Comparison of ENCODE assay signal across 6 cellular contexts in the genomic region with DNA sequence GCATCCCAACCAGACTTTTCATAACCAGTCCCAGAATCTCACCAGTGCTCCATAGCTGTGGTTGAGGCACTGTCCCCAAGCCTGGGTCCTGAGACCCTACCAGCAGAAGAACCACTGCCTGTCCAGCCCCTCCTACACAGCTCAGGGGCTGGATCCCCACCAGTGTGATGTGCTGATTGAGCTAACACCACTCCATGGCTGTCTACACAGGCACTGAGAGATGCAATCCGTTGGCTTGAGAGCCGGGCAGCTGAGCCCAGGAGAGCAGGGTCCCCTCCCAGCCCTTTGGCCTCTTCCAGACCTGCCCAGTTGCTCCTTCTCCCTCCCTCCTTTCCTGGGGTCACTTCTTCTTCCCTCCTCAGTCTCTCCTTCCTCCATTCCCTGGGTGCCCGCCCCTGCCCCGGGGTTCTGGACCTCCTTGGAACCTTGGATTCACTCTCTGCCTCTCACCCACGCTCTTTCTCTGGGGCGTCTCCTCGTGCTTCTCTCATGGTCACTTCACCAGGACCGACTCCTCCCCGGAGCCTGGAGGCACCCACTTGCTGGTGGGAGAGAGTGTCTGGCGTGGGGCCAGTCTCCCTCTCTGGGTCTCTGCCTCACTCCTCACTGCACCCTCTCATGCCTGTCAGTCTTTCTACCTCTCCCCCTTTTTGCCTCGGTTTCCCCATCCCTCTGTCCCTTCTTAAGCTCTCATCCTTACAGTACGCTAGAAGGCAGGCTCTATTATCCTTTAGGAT. TPM values are rescaled to one million over a fixed set of nuclear protein-coding genes. Genes with fewer than 3 reads are reported as not detected.
DNase-seq lines count a peak whose midpoint lies in the region; ATAC-seq lines count a peak whose summit lies in the region.

No MANE protein-coding gene starts in this region.

- CTCF ChIA-PET in activated CD8-positive, alpha-beta memory T cell treated with anti-CD3 and anti-CD28 coated beads, Interleukin-2, amount 10 ng/mL, durations not matched to agents 7 days and 5 days (lab: Charles Lee) = interaction anchor here (0.6 to 4.3 kb wide), 7 partner anchors 16 to 139 kb away, joined by 3 to 31 read pairs (median 6); no protein-coding TSS in a partner anchor

- peak; percentile 41 for DNase-seq in activated CD8-positive, alpha-beta memory T cell treated with anti-CD3 and anti-CD28 coated beads, Interleukin-2, amount 10 ng/mL, durations not matched to agents 7 days and 5 days
- DNase-seq in activated CD8-positive, alpha-beta memory T cell treated with anti-CD3 and anti-CD28 coated beads, Interleukin-2, amount 50 U/mL, for 48 hours = no peak
- DNase-seq in glomerular visceral epithelial cell (ENCODE audit: extremely low spot score) (peak; percentile 27), AG20443 (ENCODE audit: low spot score) (no peak), left lobe of liver (ENCODE audit: low spot score) (no peak)
- peak in 1 of 2 donors; percentile 43 for DNase-seq in stimulated activated naive CD8-positive, alpha-beta T cell treated with anti-CD3 and anti-CD28 coated beads, Interleukin-15, amount 100 ng/mL, for 72 hours

- H3K36me3 Mint-ChIP-seq in activated CD8-positive, alpha-beta memory T cell treated with anti-CD3 and anti-CD28 coated beads, Interleukin-2, amount 10 ng/mL, durations not matched to agents 7 days and 5 days = peaks cover 4% of the 10 kb centered on the region

- H3K9me3 Mint-ChIP-seq in activated CD8-positive, alpha-beta memory T cell treated with anti-CD3 and anti-CD28 coated beads, Interleukin-2, amount 10 ng/mL, durations not matched to agents 7 days and 5 days (ENCODE audit: low read depth) = no peaks in the 10 kb centered on the region
- no peaks in the 10 kb centered on the region for H3K9me3 Mint-ChIP-seq in stimulated activated naive CD8-positive, alpha-beta T cell treated with anti-CD3 and anti-CD28 coated beads, Interleukin-15, amount 100 ng/mL, for 72 hours

- peak; percentile 10 for ATAC-seq in activated CD8-positive, alpha-beta memory T cell treated with anti-CD3 and anti-CD28 coated beads, Interleukin-2, amount 10 ng/mL, durations not matched to agents 7 days and 5 days
- peak; percentile 40 for ATAC-seq in stimulated activated naive CD8-positive, alpha-beta T cell treated with anti-CD3 and anti-CD28 coated beads, Interleukin-15, amount 100 ng/mL, for 72 hours
- no peak for ATAC-seq in left lobe of liver

- peak overlapping the region; percentile 54 for H3K4me3 Mint-ChIP-seq in activated CD8-positive, alpha-beta memory T cell treated with anti-CD3 and anti-CD28 coated beads, Interleukin-2, amount 10 ng/mL, durations not matched to agents 7 days and 5 days
- peak overlapping the region; percentile 74 to 83 for H3K4me3 Mint-ChIP-seq in stimulated activated naive CD8-positive, alpha-beta T cell treated with anti-CD3 and anti-CD28 coated beads, Interleukin-15, amount 100 ng/mL, for 72 hours

- peaks cover 40% of the 10 kb centered on the region for H3K4me1 Mint-ChIP-seq in activated CD8-positive, alpha-beta memory T cell treated with anti-CD3 and anti-CD28 coated beads, Interleukin-2, amount 10 ng/mL, durations not matched to agents 7 days and 5 days
- peaks cover 68% of the 10 kb centered on the region for H3K4me1 Mint-ChIP-seq in stimulated activated naive CD8-positive, alpha-beta T cell treated with anti-CD3 and anti-CD28 coated beads, Interleukin-15, amount 100 ng/mL, for 72 hours

- H3K27ac Mint-ChIP-seq in activated CD8-positive, alpha-beta memory T cell treated with anti-CD3 and anti-CD28 coated beads, Interleukin-2, amount 10 ng/mL, durations not matched to agents 7 days and 5 days = peak overlapping the region; percentile 71
- peak overlapping the region in 1 of 2 donors; percentile 75 for H3K27ac Mint-ChIP-seq in stimulated activated naive CD8-positive, alpha-beta T cell treated with anti-CD3 and anti-CD28 coated beads, Interleukin-15, amount 100 ng/mL, for 72 hours

- no peaks in the 10 kb centered on the region for H3K27me3 Mint-ChIP-seq in activated CD8-positive, alpha-beta memory T cell treated with anti-CD3 and anti-CD28 coated beads, Interleukin-2, amount 10 ng/mL, durations not matched to agents 7 days and 5 days
- no peaks in the 10 kb centered on the region for H3K27me3 Mint-ChIP-seq in stimulated activated naive CD8-positive, alpha-beta T cell treated with anti-CD3 and anti-CD28 coated beads, Interleukin-15, amount 100 ng/mL, for 72 hours

RNA-seq across cellular contexts. Expression of gene SCYL1, which starts 0.7 kb away (rescaled TPM):
- 10 to 100 TPM; 68.0 to 76.7 TPM for total RNA-seq in activated CD8-positive, alpha-beta memory T cell treated with anti-CD3 and anti-CD28 coated beads, Interleukin-2, amount 10 ng/mL, durations not matched to agents 7 days and 5 days
- 67.6 TPM for total RNA-seq in left lobe of liver

RNA-seq across cellular contexts. Expression of gene MALAT1, which starts 25.3 kb away (rescaled TPM):
- 1,000 to 10,000 TPM; 4,026 to 5,234 TPM for total RNA-seq in activated CD8-positive, alpha-beta memory T cell treated with anti-CD3 and anti-CD28 coated beads, Interleukin-2, amount 10 ng/mL, durations not matched to agents 7 days and 5 days
- total RNA-seq in left lobe of liver = 2,761 TPM

RNA-seq across cellular contexts. Expression of gene LTBP3, which starts 34.0 kb away (rescaled TPM):
- 10 to 100 TPM; 46.2 to 46.8 TPM for total RNA-seq in activated CD8-positive, alpha-beta memory T cell treated with anti-CD3 and anti-CD28 coated beads, Interleukin-2, amount 10 ng/mL, durations not matched to agents 7 days and 5 days
- 42.3 TPM for total RNA-seq in left lobe of liver

RNA-seq across cellular contexts. Expression of gene ZNRD2, which starts 46.1 kb away (rescaled TPM):
- 10 to 100 TPM; 42.1 to 45.5 TPM for total RNA-seq in activated CD8-positive, alpha-beta memory T cell treated with anti-CD3 and anti-CD28 coated beads, Interleukin-2, amount 10 ng/mL, durations not matched to agents 7 days and 5 days
- 17.0 TPM for total RNA-seq in left lobe of liver

RNA-seq across cellular contexts. Expression of gene FAM89B, which starts 48.2 kb away (rescaled TPM):
- 10 to 100 TPM; 36.6 to 54.2 TPM for total RNA-seq in activated CD8-positive, alpha-beta memory T cell treated with anti-CD3 and anti-CD28 coated beads, Interleukin-2, amount 10 ng/mL, durations not matched to agents 7 days and 5 days
- total RNA-seq in left lobe of liver = 19.0 TPM

Comparison
In these comparisons a context has a peak if more than half of its experiments do, and no peak if none do; other contexts are left out.
1. DNase-seq: peak in activated CD8-positive, alpha-beta memory T cell treated with anti-CD3 and anti-CD28 coated beads, Interleukin-2, amount 10 ng/mL, durations not matched to agents 7 days and 5 days (single experiment) and glomerular visceral epithelial cell (single experiment); none in activated CD8-positive, alpha-beta memory T cell treated with anti-CD3 and anti-CD28 coated beads, Interleukin-2, amount 50 U/mL, for 48 hours (single experiment), AG20443 (single experiment) and left lobe of liver (single experiment).